Comparison of ENCODE assay signal across 1 cellular context in genomic region chr12:121628536-121628935, GRCh38.
TF ChIP-seq lines count a peak whose summit lies in the region.

No MANE protein-coding gene starts in this region.

TF ChIP-seq in IMR-90, 13 proteins besides CTCF, POLR2A, EP300 and RAD21 (continued from another document):
- TF ChIP-seq ELK1 (IDR thresholded peaks at IDR 0.05; ENCODE audit: borderline replicate concordance, low read depth, low read length) (no peak), FOS (IDR thresholded peaks at IDR 0.05; ENCODE audit: low read depth, low read length) (no peak), RFX5 (IDR thresholded peaks at IDR 0.05; ENCODE audit: low read depth, low read length) (no peak)
